ENCODE assay signal across 11 cellular contexts in genomic region chr4:107734120-107734519, GRCh38. TPM values are rescaled to one million over a fixed set of nuclear protein-coding genes. Genes with fewer than 3 reads are reported as not detected.
DNase-seq lines count a peak whose midpoint lies in the region; ATAC-seq and TF ChIP-seq lines count a peak whose summit lies in the region.
"Had no signal": no experiment of that assay in that cellular context is flagged by ENCODE, and none has a peak within 500 bp of the region (broad histone marks: within the 10 kb centered on the region; RNA-seq: fewer than 3 reads in every experiment).

No MANE protein-coding gene starts in this region.

- no peaks in the 10 kb centered on the region for H3K4me1 ChIP-seq in lower lobe of right lung

- H3K4me3 ChIP-seq in lower lobe of right lung, result no peak overlapping the region

- no peaks in the 10 kb centered on the region for H3K36me3 Mint-ChIP-seq in HFFc6 (ENCODE audit: low read depth)
- H3K36me3 Mint-ChIP-seq: naive B cell had no signal

- no peaks in the 10 kb centered on the region for H3K9me3 ChIP-seq in lower lobe of right lung

- H3K9me3 Mint-ChIP-seq in HFFc6, result no peaks in the 10 kb centered on the region
- H3K9me3 Mint-ChIP-seq: naive B cell had no signal

- TF ChIP-seq CTCF in HFFc6 (IDR thresholded peaks at IDR 0.05) (peak; percentile 69), lower lobe of right lung (IDR thresholded peaks at IDR 0.05) (no peak)

- H3K27ac ChIP-seq in lower lobe of right lung, result no peak overlapping the region

- no peaks in the 10 kb centered on the region; the same call in 1 of the 2 replicates for H3K4me1 Mint-ChIP-seq in HFFc6 (ENCODE audit: low read depth)
- H3K4me1 Mint-ChIP-seq: naive B cell had no signal

- ATAC-seq in SK-N-SH treated with all-trans-retinoic acid at 6 μM for 48 hours (peak; percentile 66), lower lobe of right lung (peak; percentile 47 to 48), HG03097 (IDR thresholded peaks at IDR 0.05; ENCODE audit: low FRiP score, unreplicated experiment) (no peak), HG02840 (IDR thresholded peaks at IDR 0.05; ENCODE audit: low FRiP score, unreplicated experiment) (no peak), HG03520 (IDR thresholded peaks at IDR 0.05; ENCODE audit: unreplicated experiment) (no peak)

- no peaks in the 10 kb centered on the region for H3K36me3 ChIP-seq in lower lobe of right lung

- no peak overlapping the region for H3K4me3 Mint-ChIP-seq in HFFc6
- H3K4me3 Mint-ChIP-seq: naive B cell had no signal

- H3K27me3 Mint-ChIP-seq in HFFc6 (ENCODE audit: insufficient read depth), result no peaks in the 10 kb centered on the region; the same call in 1 of the 2 replicates

- intact Hi-C loops in lower lobe of right lung (cut with DNase I), result no loop called here

- peak; percentile 24 for DNase-seq in ELR (ENCODE audit: low read depth)
- no peak for DNase-seq in HFFc6
- no peak for DNase-seq in lower lobe of right lung
- DNase-seq in cerebellar cortex (ENCODE audit: low spot score), result no peak
- DNase-seq: activated CD4-positive, alpha-beta T cell treated with anti-CD3 and anti-CD28 coated beads for 1 hour; naive B cell; NCI-H1436 treated with DMSO at 0.1 percent for 48 hours had no signal

- no peak overlapping the region for H3K27ac Mint-ChIP-seq in HFFc6

- no peaks in the 10 kb centered on the region for H3K27me3 ChIP-seq in lower lobe of right lung (ENCODE audit: low read depth)

TF ChIP-seq in SK-N-SH treated with all-trans-retinoic acid at 6 μM for 48 hours, 23 proteins besides CTCF, POLR2A, EP300 and RAD21:
- TF ChIP-seq SNAI2 (CRISPR knock-in tag; IDR thresholded peaks at IDR 0.05) (no peak), ZNF70 (CRISPR knock-in tag; IDR thresholded peaks at IDR 0.05) (no peak), ZFP3 (CRISPR knock-in tag; IDR thresholded peaks at IDR 0.05) (no peak), ZC3H10 (CRISPR knock-in tag; IDR thresholded peaks at IDR 0.05) (no peak), ARNTL (CRISPR knock-in tag; IDR thresholded peaks at IDR 0.05; ENCODE audit: borderline replicate concordance, low read depth) (no peak)
- TF ChIP-seq, protein P1, sequence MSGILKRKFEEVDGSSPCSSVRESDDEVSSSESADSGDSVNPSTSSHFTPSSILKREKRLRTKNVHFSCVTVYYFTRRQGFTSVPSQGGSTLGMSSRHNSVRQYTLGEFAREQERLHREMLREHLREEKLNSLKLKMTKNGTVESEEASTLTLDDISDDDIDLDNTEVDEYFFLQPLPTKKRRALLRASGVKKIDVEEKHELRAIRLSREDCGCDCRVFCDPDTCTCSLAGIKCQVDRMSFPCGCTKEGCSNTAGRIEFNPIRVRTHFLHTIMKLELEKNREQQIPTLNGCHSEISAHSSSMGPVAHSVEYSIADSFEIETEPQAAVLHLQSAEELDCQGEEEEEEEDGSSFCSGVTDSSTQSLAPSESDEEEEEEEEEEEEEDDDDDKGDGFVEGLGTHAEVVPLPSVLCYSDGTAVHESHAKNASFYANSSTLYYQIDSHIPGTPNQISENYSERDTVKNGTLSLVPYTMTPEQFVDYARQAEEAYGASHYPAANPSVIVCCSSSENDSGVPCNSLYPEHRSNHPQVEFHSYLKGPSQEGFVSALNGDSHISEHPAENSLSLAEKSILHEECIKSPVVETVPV (CRISPR knock-in tag; IDR thresholded peaks at IDR 0.05), result no peak

RNA-seq across cellular contexts. Expression of gene PAPSS1, which starts 14.1 kb away (rescaled TPM):
- 10 to 100 TPM; 55.5 to 64.7 (median 62.9) TPM for total RNA-seq in HFFc6 (2021; fragmentation: NEBNext Ultra II Directional; extraction: Animal tissue kit (Norgen Biotek cat#: 25700))
- 68.2 TPM for total RNA-seq in lower lobe of right lung

Comparison
In these comparisons a context has a peak if more than half of its experiments do, and no peak if none do; other contexts are left out.
1. ATAC-seq: peak in SK-N-SH treated with all-trans-retinoic acid at 6 μM for 48 hours (single experiment) and lower lobe of right lung (2 of 2); none in HG03097 (single experiment), HG02840 (single experiment) and HG03520 (single experiment).